In the genomic region with DNA sequence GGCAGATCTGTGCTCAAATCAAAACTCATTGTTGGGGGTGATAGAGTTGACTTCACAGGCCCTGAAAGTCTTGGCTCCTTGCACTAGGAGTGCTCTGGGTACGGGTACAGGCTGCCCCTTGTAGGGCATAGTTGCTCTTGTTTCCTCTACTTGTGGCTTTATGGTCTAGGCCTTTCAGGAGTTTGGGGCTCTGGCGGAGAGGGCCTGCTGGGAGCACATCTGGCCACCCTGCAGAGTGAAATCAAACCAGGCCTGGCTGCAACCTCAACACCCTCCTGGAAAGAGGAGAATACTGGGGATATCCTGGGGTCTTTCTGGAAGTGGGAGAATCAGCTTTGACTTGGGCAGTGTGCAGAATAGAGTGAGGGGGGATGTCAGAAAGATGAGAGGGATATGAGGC, we compare ENCODE assay signal across 16 cellular contexts. TPM values are rescaled to one million over a fixed set of nuclear protein-coding genes. Genes with fewer than 3 reads are reported as not detected.
DNase-seq lines count a peak whose midpoint lies in the region; ATAC-seq and TF ChIP-seq lines count a peak whose summit lies in the region.
"Had no signal": no experiment of that assay in that cellular context is flagged by ENCODE, and none has a peak within 500 bp of the region (broad histone marks: within the 10 kb centered on the region; RNA-seq: fewer than 3 reads in every experiment).

No MANE protein-coding gene starts in this region.

- H3K27me3 Mint-ChIP-seq in effector memory CD8-positive, alpha-beta T cell = peaks cover 14% of the 10 kb centered on the region in 2 donors
- peaks cover 77% of the 10 kb centered on the region for H3K27me3 Mint-ChIP-seq in type B pancreatic cell

- intact Hi-C loops in heart right ventricle (cut with DNase I) = loop anchor here in 2 of 10 donors (5.0 to 10.0 kb wide), 2 partner anchors 37 to 55 kb away; no protein-coding TSS in a partner anchor
- intact Hi-C loops in cardiac septum (cut with DNase I) = loop anchor here (10.0 kb wide), 1 partner anchor 55 kb away; no protein-coding TSS in a partner anchor

- ATAC-seq in heart right ventricle = no peak
- no peak for ATAC-seq in effector memory CD8-positive, alpha-beta T cell (replicated peaks)
- no peak for ATAC-seq in HG02642 (IDR thresholded peaks at IDR 0.05; ENCODE audit: poor library complexity, unreplicated experiment)
- no peak for ATAC-seq in HG03159 (IDR thresholded peaks at IDR 0.05; ENCODE audit: unreplicated experiment)
- ATAC-seq: activated T-helper 17 cell treated with anti-CD3 and anti-CD28 coated beads, Interleukin-2, amount 50 U/mL, for 72 hours; body of pancreas; T-cell had no signal

- H3K36me3 Mint-ChIP-seq in effector memory CD8-positive, alpha-beta T cell (ENCODE audit: insufficient read depth) = peaks cover 2% of the 10 kb centered on the region
- peaks cover 12% of the 10 kb centered on the region for H3K36me3 Mint-ChIP-seq in type B pancreatic cell
- H3K36me3 Mint-ChIP-seq: T-cell had no signal

- peak overlapping the region; percentile 50 to 78 for H3K4me3 Mint-ChIP-seq in effector memory CD8-positive, alpha-beta T cell
- peak overlapping the region; percentile 81 for H3K4me3 Mint-ChIP-seq in type B pancreatic cell
- H3K4me3 Mint-ChIP-seq: activated CD4-positive, alpha-beta T cell treated with anti-CD3 and anti-CD28 coated beads, Interleukin-2, amount 10 ng/mL, durations not matched to agents 24 days and 14 days; activated T-helper 17 cell treated with anti-CD3 and anti-CD28 coated beads, Interleukin-2, amount 50 U/mL, for 72 hours; T-cell had no signal

- H3K4me1 Mint-ChIP-seq in effector memory CD8-positive, alpha-beta T cell (ENCODE audit: low read depth in 2 of 2) = peaks cover 16 to 39% of the 10 kb centered on the region in 2 donors
- H3K4me1 Mint-ChIP-seq in type B pancreatic cell (ENCODE audit: unreplicated experiment) = peaks cover 43% of the 10 kb centered on the region
- H3K4me1 Mint-ChIP-seq: activated CD4-positive, alpha-beta T cell treated with anti-CD3 and anti-CD28 coated beads, Interleukin-2, amount 10 ng/mL, durations not matched to agents 24 days and 14 days had no signal

- WGBS in heart right ventricle, 2 donors = 68 to 76% methylated on average over 2 of the region's 2 CpGs

- DNase-seq in heart right ventricle (no peak), cardiac septum (ENCODE audit: low spot score) (no peak), type B pancreatic cell (ENCODE audit: extremely low spot score, unreplicated experiment) (no peak), CD1c-positive myeloid dendritic cell (ENCODE audit: extremely low spot score) (no peak)
- no peak for DNase-seq in effector memory CD8-positive, alpha-beta T cell
- DNase-seq: activated CD4-positive, alpha-beta T cell treated with anti-CD3 and anti-CD28 coated beads, Interleukin-2, amount 10 ng/mL, durations not matched to agents 24 days and 14 days; body of pancreas; Karpas-422; NCI-H2171; T-cell; uterus had no signal

- H3K4me3 ChIP-seq in heart right ventricle (peak overlapping the region in 8 of 10 donors; percentile 61 to 81 (median 72)), muscle layer of colon (ENCODE audit: low read depth in 1 of 2, low read length in 2 of 2) (peak overlapping the region in 1 of 2 donors; percentile 44)
- H3K4me3 ChIP-seq: body of pancreas, uterus had no signal

- H3K9me3 ChIP-seq in heart right ventricle = no peaks in the 10 kb centered on the region
- H3K9me3 ChIP-seq in muscle layer of colon (ENCODE audit: low read length) = no peaks in the 10 kb centered on the region
- H3K9me3 ChIP-seq: body of pancreas, uterus had no signal

- H3K9ac ChIP-seq in muscle layer of colon (ENCODE audit: low read length) = peak overlapping the region; percentile 11

- H3K36me3 ChIP-seq in heart right ventricle (peaks cover 0 to 29% (median 0%) of the 10 kb centered on the region in 9 donors), muscle layer of colon (ENCODE audit: insufficient read depth, low read length) (no peaks in the 10 kb centered on the region)
- H3K36me3 ChIP-seq: uterus had no signal

- H3K4me1 ChIP-seq in heart right ventricle = peaks cover 6 to 90% (median 56%) of the 10 kb centered on the region in 9 donors
- H3K4me1 ChIP-seq in muscle layer of colon (ENCODE audit: insufficient read depth, low read length) = peaks cover 29% of the 10 kb centered on the region
- H3K4me1 ChIP-seq: uterus had no signal

- peaks cover 0 to 9% (median 0%) of the 10 kb centered on the region in 7 donors for H3K27me3 ChIP-seq in heart right ventricle
- H3K27me3 ChIP-seq in muscle layer of colon (ENCODE audit: control insufficient read depth in 1 of 2, insufficient read depth in 2 of 2, low read length in 2 of 2) = no peaks in the 10 kb centered on the region
- H3K27me3 ChIP-seq: uterus had no signal

- TF ChIP-seq CTCF in heart right ventricle (IDR thresholded peaks at IDR 0.05) (no peak), type B pancreatic cell (conservative IDR thresholded peaks at IDR 0.05) (no peak)

- peak overlapping the region in 6 of 10 donors; percentile 58 to 93 (median 84) for H3K27ac ChIP-seq in heart right ventricle
- H3K27ac ChIP-seq in muscle layer of colon (ENCODE audit: low read depth, low read length) = no peak overlapping the region
- H3K27ac ChIP-seq: body of pancreas, epithelial cell of prostate, uterus had no signal

- no peaks in the 10 kb centered on the region for H3K9me3 Mint-ChIP-seq in effector memory CD8-positive, alpha-beta T cell
- no peaks in the 10 kb centered on the region for H3K9me3 Mint-ChIP-seq in type B pancreatic cell
- H3K9me3 Mint-ChIP-seq: activated CD4-positive, alpha-beta T cell treated with anti-CD3 and anti-CD28 coated beads, Interleukin-2, amount 10 ng/mL, durations not matched to agents 24 days and 14 days; activated T-helper 17 cell treated with anti-CD3 and anti-CD28 coated beads, Interleukin-2, amount 50 U/mL, for 72 hours; T-cell had no signal

- H3K27ac Mint-ChIP-seq in effector memory CD8-positive, alpha-beta T cell = peak overlapping the region in 1 of 2 donors; percentile 79
- H3K27ac Mint-ChIP-seq in type B pancreatic cell = no peak overlapping the region
- H3K27ac Mint-ChIP-seq: activated CD4-positive, alpha-beta T cell treated with anti-CD3 and anti-CD28 coated beads, Interleukin-2, amount 10 ng/mL, durations not matched to agents 24 days and 14 days; activated T-helper 17 cell treated with anti-CD3 and anti-CD28 coated beads, Interleukin-2, amount 50 U/mL, for 72 hours had no signal

RNA-seq across cellular contexts. Expression of a gene that starts 1.5 kb away (rescaled TPM):
- 100 to 1,000 TPM in 1 of 10 donors, 10 to 100 TPM in 9; 29.6 to 137 (median 46.2) TPM for total RNA-seq in heart right ventricle
- 10 to 100 TPM; 65.5 to 69.9 TPM for polyA plus RNA-seq in heart right ventricle
- total RNA-seq in cardiac septum = 46.9 TPM
- total RNA-seq in type B pancreatic cell (ENCODE audit: low replicate concordance) = 71.4 and 302 TPM in 2 replicates
- total RNA-seq: activated CD4-positive, alpha-beta T cell treated with anti-CD3 and anti-CD28 coated beads, Interleukin-2, amount 10 ng/mL, durations not matched to agents 24 days and 14 days had no signal
